Comparison of ENCODE assay signal across 20 cellular contexts in the genomic region with DNA sequence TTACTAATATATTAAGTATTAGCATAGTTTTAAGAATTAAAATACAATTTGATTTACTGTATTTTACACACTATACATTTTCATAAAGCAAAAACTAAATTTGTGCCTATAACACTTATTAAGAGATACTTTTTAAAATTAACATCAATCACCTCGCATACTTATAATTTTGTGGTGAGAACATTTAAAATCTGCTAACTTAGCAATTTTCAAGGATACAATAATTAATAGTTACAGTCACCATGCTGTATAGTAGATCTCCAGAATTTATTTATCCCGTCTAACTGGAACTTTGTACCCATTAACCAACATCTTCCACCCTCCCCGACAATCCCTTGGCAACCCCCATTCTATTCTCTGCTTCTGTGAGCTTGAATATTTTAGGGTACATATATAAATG. TPM values are rescaled to one million over a fixed set of nuclear protein-coding genes. Genes with fewer than 3 reads are reported as not detected.
DNase-seq lines count a peak whose midpoint lies in the region; ATAC-seq, FAIRE-seq and TF ChIP-seq lines count a peak whose summit lies in the region.
"Had no signal": no experiment of that assay in that cellular context is flagged by ENCODE, and none has a peak within 500 bp of the region (broad histone marks: within the 10 kb centered on the region; RNA-seq: fewer than 3 reads in every experiment).

No MANE protein-coding gene starts in this region.

- TF ChIP-seq EP300 in HepG2 (IDR thresholded peaks at IDR 0.05; ENCODE audit: low read depth in 2 of 2, low read length in 2 of 2) (no peak), HepG2 (CRISPR knock-in tag; IDR thresholded peaks at IDR 0.05; ENCODE audit: borderline replicate concordance) (no peak), K562 (IDR thresholded peaks at IDR 0.05; ENCODE audit: low read length) (no peak)

- no peak for DNase-seq in HepG2 (ENCODE audit: low spot score)
- DNase-seq in right lobe of liver: no peak
- DNase-seq in K562 (ENCODE audit: extremely low read depth in 1 of 4, low spot score in 3 of 4): no peak
- no peak for DNase-seq in pancreas
- DNase-seq in activated CD4-positive, alpha-beta T cell treated with anti-CD3 and anti-CD28 coated beads for 4 hours: no peak
- DNase-seq: C1 segment of cervical spinal cord; Calu3; CD4-positive, alpha-beta memory T cell; COR-L47; DMS53; DMS79 treated with DMSO at 0.1 percent for 48 hours; GF-D8; GOT3; H7; HCEC 1CT had no signal

- no peak for FAIRE-seq in HepG2 (lab: Jason Lieb, UNC)
- no peak for FAIRE-seq in K562 (lab: Jason Lieb, UNC)
- peak; percentile 20 for FAIRE-seq in pancreas (lab: Jason Lieb, UNC)
- FAIRE-seq: GM12891, GM18507 had no signal

- intact Hi-C loops in HepG2 (cut with micrococcal nuclease; ENCODE audit: unreplicated experiment): no loop called here
- intact Hi-C loops in right lobe of liver (cut with DNase I): no loop called here
- intact Hi-C loops in K562 (cut with micrococcal nuclease): no loop called here
- intact Hi-C loops in pancreas (cut with DNase I): no loop called here

- H3K4me2 ChIP-seq in HepG2 (ENCODE audit: low read depth, low read length): no peak overlapping the region
- no peak overlapping the region for H3K4me2 ChIP-seq in K562 (ENCODE audit: insufficient read depth, low read length)

- ATAC-seq in HepG2 (no peak), right lobe of liver (no peak), K562 (no peak), pancreas (no peak), GM21737 (IDR thresholded peaks at IDR 0.05; ENCODE audit: unreplicated experiment) (no peak)

- H4K20me1 ChIP-seq in HepG2 (ENCODE audit: insufficient read depth, low read length) (no peaks in the 10 kb centered on the region; the same call in 1 of the 2 replicates), K562 (replicated peaks; ENCODE audit: control insufficient read depth, insufficient read depth, low read length) (no peaks in the 10 kb centered on the region)

- TF ChIP-seq CTCF in HepG2 (CRISPR knock-in tag; IDR thresholded peaks at IDR 0.05) (no peak), right lobe of liver (IDR thresholded peaks at IDR 0.05) (no peak), K562 (IDR thresholded peaks at IDR 0.05 in 2 of 3, conservative IDR thresholded peaks at IDR 0.05 in 1 of 3; ENCODE audit: insufficient read depth in 2 of 3, low read depth in 1 of 3, low read length in 3 of 3) (no peak), pancreas (IDR thresholded peaks at IDR 0.05) (no peak)

- in situ Hi-C loops in HepG2 (cut with HindIII; ENCODE audit: extremely low pct_ligation_motif_present, low pct_unique_long_range_greater_than_20kb) (no loop called here), K562 (cut with MboI) (no loop called here)

- CTCF ChIA-PET in HepG2 (lab: Yijun Ruan, JAX; ENCODE audit: low intra/inter-chr PET ratio, low total read pairs) (no interaction called here), K562 (lab: Yijun Ruan, JAX; ENCODE audit: low intra/inter-chr PET ratio) (no interaction called here)

- 84% methylated on average over 3 of the region's 3 CpGs for WGBS in HepG2 (ENCODE audit: low lambda C conversion rate)
- WGBS in right lobe of liver (ENCODE audit: insufficient coverage, low coverage, low lambda C conversion rate, missing lambda C conversion rate): 82% methylated on average over 3 of the region's 3 CpGs
- 76% methylated on average over 3 of the region's 3 CpGs for WGBS in K562 (ENCODE audit: insufficient coverage, low coverage, missing lambda C conversion rate)
- WGBS in pancreas, 2 donors: 76% methylated on average over 3 of the region's 3 CpGs

- no peak overlapping the region for H2AFZ ChIP-seq in HepG2 (ENCODE audit: low read length)
- H2AFZ ChIP-seq in K562 (ENCODE audit: low read depth, low read length): no peak overlapping the region

- peaks cover 5% of the 10 kb centered on the region for H3K79me2 ChIP-seq in HepG2 (ENCODE audit: insufficient read depth, low read length)
- no peaks in the 10 kb centered on the region for H3K79me2 ChIP-seq in K562 (ENCODE audit: control insufficient read depth, insufficient read depth, low read length)

- H3K4me1 ChIP-seq in HepG2 (ENCODE audit: insufficient read depth, low read length): no peaks in the 10 kb centered on the region
- H3K4me1 ChIP-seq in right lobe of liver: peaks cover 0 to 2% (median 0%) of the 10 kb centered on the region in 4 donors
- H3K4me1 ChIP-seq in K562 (replicated peaks in 1 of 2; ENCODE audit: control insufficient read depth in 2 of 2, insufficient read depth in 2 of 2, low read length in 2 of 2): no peaks in the 10 kb centered on the region
- no peaks in the 10 kb centered on the region for H3K4me1 ChIP-seq in pancreas

- POLR2A ChIA-PET in HepG2 (lab: Yijun Ruan, JAX) (no interaction called here), K562 (lab: Yijun Ruan, JAX) (interaction anchor here (0.7 to 1.4 kb wide), 2 partner anchors 22 to 538 kb away, joined by 3 to 4 read pairs; no protein-coding TSS in a partner anchor)

- H3K36me3 ChIP-seq in HepG2 (replicated peaks in 1 of 2; ENCODE audit: control insufficient read depth in 1 of 2, insufficient read depth in 2 of 2, low read length in 2 of 2): peaks cover 0 to 4% of the 10 kb centered on the region in 2 experiments; a peak in 1 of 5 replicates
- H3K36me3 ChIP-seq in right lobe of liver: no peaks in the 10 kb centered on the region
- H3K36me3 ChIP-seq in K562 (ENCODE audit: control insufficient read depth, insufficient read depth, low read length): no peaks in the 10 kb centered on the region; the same call in 2 of the 3 replicates
- no peaks in the 10 kb centered on the region for H3K36me3 ChIP-seq in pancreas

- TF ChIP-seq RAD21 in HepG2 (CRISPR knock-in tag; IDR thresholded peaks at IDR 0.05) (no peak), K562 (CRISPR knock-in tag; conservative IDR thresholded peaks at IDR 0.05 in 1 of 2, IDR thresholded peaks at IDR 0.05 in 1 of 2) (no peak)

- no peaks in the 10 kb centered on the region for H3K9me1 ChIP-seq in K562 (ENCODE audit: control insufficient read depth, insufficient read depth, low read length)

- no peak overlapping the region for H3K9ac ChIP-seq in HepG2 (ENCODE audit: insufficient read depth, low read depth, low read length)
- no peak overlapping the region for H3K9ac ChIP-seq in K562 (ENCODE audit: insufficient read depth in 1 of 2, low read depth in 2 of 2, low read length in 2 of 2)

- TF ChIP-seq POLR2A in HepG2 (IDR thresholded peaks at IDR 0.05; ENCODE audit: insufficient read depth in 1 of 2, low read depth in 2 of 2, low read length in 2 of 2) (no peak), right lobe of liver (IDR thresholded peaks at IDR 0.05) (no peak), K562 (conservative IDR thresholded peaks at IDR 0.05) (no peak)

- H3K27me3 ChIP-seq in HepG2 (ENCODE audit: control insufficient read depth in 1 of 2, insufficient read depth in 2 of 2, low read length in 2 of 2): no peaks in the 10 kb centered on the region; a peak in 1 of 5 replicates
- no peaks in the 10 kb centered on the region for H3K27me3 ChIP-seq in right lobe of liver
- no peaks in the 10 kb centered on the region for H3K27me3 ChIP-seq in K562 (ENCODE audit: control insufficient read depth in 2 of 2, insufficient read depth in 2 of 2, low read length in 2 of 2)
- H3K27me3 ChIP-seq in pancreas: no peaks in the 10 kb centered on the region

- no peak overlapping the region for H3K27ac ChIP-seq in HepG2 (ENCODE audit: extremely low read length, insufficient read depth, low read length)
- H3K27ac ChIP-seq in right lobe of liver: no peak overlapping the region
- H3K27ac ChIP-seq in K562 (ENCODE audit: extremely low read depth, low read depth, low read length): no peak overlapping the region
- H3K27ac ChIP-seq in pancreas: no peak overlapping the region
- H3K27ac ChIP-seq: 22Rv1 had no signal

- BruUV-seq in HepG2 (replicated peaks; lab: Mats Ljungman, UMichigan): no TSS peak
- BruUV-seq in K562 (replicated peaks; lab: Mats Ljungman, UMichigan): no TSS peak

- H3K9me3 ChIP-seq in HepG2 (ENCODE audit: low read length): no peaks in the 10 kb centered on the region
- no peaks in the 10 kb centered on the region for H3K9me3 ChIP-seq in right lobe of liver
- no peaks in the 10 kb centered on the region for H3K9me3 ChIP-seq in K562 (replicated peaks; ENCODE audit: control insufficient read depth, insufficient read depth, low read depth, low read length)
- H3K9me3 ChIP-seq in pancreas: no peaks in the 10 kb centered on the region

- H3K4me3 ChIP-seq in HepG2 (replicated peaks in 1 of 3; ENCODE audit: insufficient read depth in 1 of 3, low read depth in 2 of 3, low read length in 3 of 3) (no peak overlapping the region), right lobe of liver (no peak overlapping the region), K562 (no peak overlapping the region), pancreas (no peak overlapping the region)

RNA-seq across cellular contexts. Expression of gene RELN, which starts 47.5 kb away (rescaled TPM):
- total RNA-seq in HepG2 (2016; rRNA removed; fragmentation: Illumina TruSeq; extraction: Trizol) (215 and 332 TPM in 2 replicates), right lobe of liver (10 to 100 TPM; 11.9 to 35.7 (median 18.9) TPM), K562 (2014; rRNA removed) (18.1 and 22.3 TPM in 2 replicates), K562 (2014; rRNA removed; fragmentation: Illumina TruSeq; extraction: Trizol) (21.5 and 22.2 TPM in 2 replicates), K562 (2015; rRNA removed; fragmentation: Illumina TruSeq; extraction: Trizol) (16.5 and 17.4 TPM in 2 replicates), K562 (2021) (25.1 and 25.9 TPM in 2 replicates), pancreas (1 to 10 TPM in 2 of 6 donors, under 1 TPM in 4; 0.42 to 1.4 (median 0.89) TPM)
- 23.9 and 26.0 TPM in 2 replicates for total RNA-seq in HepG2 (2016; cell fraction: cytosol; rRNA removed; fragmentation: Illumina TruSeq; extraction: Trizol; ENCODE audit: low read depth)
- total RNA-seq in HepG2 (2016; cell fraction: insoluble cytoplasmic fraction; rRNA removed; fragmentation: Illumina TruSeq; extraction: Trizol): 200 and 312 TPM in 2 replicates
- total RNA-seq in HepG2 (2016; cell fraction: membrane; rRNA removed; fragmentation: Illumina TruSeq; extraction: Trizol): 56.5 and 64.5 TPM in 2 replicates
- total RNA-seq in HepG2 (2016; cell fraction: nucleus; rRNA removed; fragmentation: Illumina TruSeq; extraction: Trizol): 458 and 519 TPM in 2 replicates
- polyA plus RNA-seq in HepG2 (2011; rRNA removed) (286 and 315 TPM in 2 replicates), K562 (2011; rRNA removed) (34.2 and 43.2 TPM in 2 replicates), K562 (2014; fragmentation: Illumina TruSeq; extraction: Trizol) (24.4 and 24.5 TPM in 2 replicates), K562 (2014; fragmentation: Nextera tagmentation; extraction: Ambion mirVana) (10 to 100 TPM; 12.9 to 15.3 TPM), K562 (2014; rRNA removed) (17.1 and 23.6 TPM in 2 replicates), pancreas (under 1 TPM; 0.08 to 0.49 TPM)
- 177 and 216 TPM in 2 replicates for polyA plus RNA-seq in HepG2 (2011; cell fraction: cytosol; rRNA removed)
- polyA plus RNA-seq in HepG2 (2011; cell fraction: nucleus; rRNA removed): 111 and 118 TPM in 2 replicates
- 105 and 145 TPM in 2 replicates for polyA plus RNA-seq in HepG2 (2012)
- polyA plus RNA-seq in HepG2 (2016; cell fraction: cytosol; fragmentation: Illumina TruSeq; extraction: Trizol; ENCODE audit: low read depth): 15.1 and 19.0 TPM in 2 replicates
- polyA plus RNA-seq in HepG2 (2016; cell fraction: insoluble cytoplasmic fraction; fragmentation: Illumina TruSeq; extraction: Trizol; ENCODE audit: low read depth): 197 and 206 TPM in 2 replicates
- 34.3 and 38.7 TPM in 2 replicates for polyA plus RNA-seq in HepG2 (2016; cell fraction: membrane; fragmentation: Illumina TruSeq; extraction: Trizol; ENCODE audit: low read depth)
- 482 and 501 TPM in 2 replicates for polyA plus RNA-seq in HepG2 (2016; cell fraction: nucleus; fragmentation: Illumina TruSeq; extraction: Trizol; ENCODE audit: insufficient read depth, low read depth)
- 0.56 and 1,033 TPM in 2 replicates for polyA minus RNA-seq in HepG2 (2011; rRNA and poly(A)+ RNA removed; ENCODE audit: low replicate concordance)
- 328 and 381 TPM in 2 replicates for polyA minus RNA-seq in HepG2 (2011; cell fraction: cytosol; rRNA and poly(A)+ RNA removed)
- 302 and 328 TPM in 2 replicates for polyA minus RNA-seq in HepG2 (2011; cell fraction: nucleus; rRNA and poly(A)+ RNA removed)
- total RNA-seq in K562 (2011; cell fraction: chromatin; rRNA removed; ENCODE audit: low replicate concordance): 72.2 and 98.2 TPM in 2 replicates
- total RNA-seq in K562 (2011; cell fraction: nucleolus; rRNA removed): 75.9 and 76.6 TPM in 2 replicates
- 90.5 and 107 TPM in 2 replicates for total RNA-seq in K562 (2011; cell fraction: nucleoplasm; rRNA removed)
- polyA plus RNA-seq in K562 (2011; cell fraction: cytosol; rRNA removed): 34.8 and 41.8 TPM in 2 replicates
- polyA plus RNA-seq in K562 (2011; cell fraction: nucleus; rRNA removed): 36.2 TPM in 2 replicates
- polyA plus RNA-seq in K562 (2012): 19.0 and 23.5 TPM in 2 replicates
- polyA minus RNA-seq in K562 (2011; rRNA and poly(A)+ RNA removed): 162 and 229 TPM in 2 replicates
- 65.4 and 75.6 TPM in 2 replicates for polyA minus RNA-seq in K562 (2011; cell fraction: cytosol; rRNA and poly(A)+ RNA removed)
- 45.0 and 71.8 TPM in 2 replicates for polyA minus RNA-seq in K562 (2011; cell fraction: nucleus; rRNA and poly(A)+ RNA removed)
- total RNA-seq: A673; CD4-positive, alpha-beta memory T cell had no signal
- polyA plus RNA-seq: CD4-positive, alpha-beta memory T cell had no signal

Comparison
In these comparisons a context has a peak if more than half of its experiments do, and no peak if none do; other contexts are left out.
1. Of the 241 proteins assayed by ChIP-seq in both HepG2 and K562: peak only in HepG2: none; only in K562: MAFG; in both: MAFF and MAFK; in neither: 238.